In the genomic region with DNA sequence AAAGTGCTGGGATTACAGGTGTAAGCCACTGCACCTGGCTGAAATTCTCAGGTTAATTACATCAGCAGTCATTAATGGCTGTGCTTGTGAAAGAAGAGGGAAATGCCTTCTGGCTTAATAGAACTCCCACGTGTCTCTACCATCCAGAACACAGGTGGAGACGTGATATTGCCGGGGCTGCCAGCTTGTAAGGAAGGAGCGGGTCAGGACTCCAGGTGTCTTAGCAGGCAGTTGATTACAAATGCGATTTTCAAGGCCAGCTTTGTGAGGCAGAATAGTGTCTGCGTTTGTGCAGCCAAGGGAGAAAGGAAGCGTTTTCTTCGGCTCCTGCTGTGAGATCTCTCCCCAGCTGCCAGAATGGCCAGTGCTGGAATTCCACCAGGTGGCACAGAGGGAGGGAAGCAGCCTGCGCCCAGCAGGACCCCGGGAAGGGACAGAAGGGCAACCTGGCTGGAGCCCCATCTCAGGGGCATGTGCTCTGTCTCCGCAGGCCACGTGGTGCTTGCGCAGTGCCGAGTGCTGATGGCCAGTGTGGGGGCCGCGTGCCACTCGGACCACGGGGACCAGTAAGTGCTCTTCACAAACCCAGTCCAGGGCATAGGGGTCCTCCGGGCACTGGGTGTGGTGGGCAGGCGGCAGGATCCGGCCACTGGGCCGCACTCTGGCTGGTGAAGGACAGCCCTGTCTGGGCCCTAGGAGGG, we compare ENCODE assay signal across 1 cellular context.
TF ChIP-seq lines count a peak whose summit lies in the region.

No MANE protein-coding gene starts in this region.

TF ChIP-seq in H1, 55 proteins besides CTCF, POLR2A, EP300 and RAD21:
- TF ChIP-seq HDAC2 (IDR thresholded peaks at IDR 0.05; ENCODE audit: borderline replicate concordance in 1 of 2, low read depth in 2 of 2, low read length in 2 of 2) (peak; percentile 32 to 54; a peak in 1 of 4 replicates), RFX5 (IDR thresholded peaks at IDR 0.05; ENCODE audit: borderline replicate concordance, low read depth, low read length) (no peak), RNF2 (IDR thresholded peaks at IDR 0.05; ENCODE audit: borderline replicate concordance, low read depth, low read length, missing control alignments, poor library complexity, severe bottlenecking) (no peak), JUN (IDR thresholded peaks at IDR 0.05; ENCODE audit: low read depth, low read length) (no peak), BRCA1 (IDR thresholded peaks at IDR 0.05; ENCODE audit: low read depth, low read length) (no peak), E2F6 (IDR thresholded peaks at IDR 0.05) (peak; percentile 86; the same call in 1 of the 2 replicates), EZH2 (IDR thresholded peaks at IDR 0.05; ENCODE audit: low read depth, low read length, severe bottlenecking) (no peak), SP1 (IDR thresholded peaks at IDR 0.05; ENCODE audit: low read depth, low read length) (0 out of 2 replicates have a peak, but pooled peaks have one; percentile 47), SIX5 (IDR thresholded peaks at IDR 0.05; ENCODE audit: low read depth, low read length) (no peak), EGR1 (IDR thresholded peaks at IDR 0.05; ENCODE audit: borderline replicate concordance, low read depth, low read length) (no peak), POLR2AphosphoS5 (IDR thresholded peaks at IDR 0.05; ENCODE audit: low read depth, low read length) (peak; percentile 43; the same call in 1 of the 2 replicates), ATF3 (IDR thresholded peaks at IDR 0.05; ENCODE audit: insufficient read depth, low read depth, low read length) (no peak), TEAD4 (IDR thresholded peaks at IDR 0.05; ENCODE audit: low read depth, low read length) (peak; percentile 76), HDAC6 (IDR thresholded peaks at IDR 0.05; ENCODE audit: low read depth, low read length) (no peak), TAF7 (optimal IDR thresholded peaks at IDR 0.05; ENCODE audit: borderline replicate concordance, low read depth, low read length) (no peak), BCL11A (IDR thresholded peaks at IDR 0.05; ENCODE audit: low read depth in 2 of 2, low read length in 2 of 2) (no peak), USF2 (IDR thresholded peaks at IDR 0.05; ENCODE audit: low read length) (peak; percentile 30; the same call in 1 of the 2 replicates), TCF12 (IDR thresholded peaks at IDR 0.05; ENCODE audit: low read depth, low read length) (peak; percentile 75)
- TF ChIP-seq, protein P1, sequence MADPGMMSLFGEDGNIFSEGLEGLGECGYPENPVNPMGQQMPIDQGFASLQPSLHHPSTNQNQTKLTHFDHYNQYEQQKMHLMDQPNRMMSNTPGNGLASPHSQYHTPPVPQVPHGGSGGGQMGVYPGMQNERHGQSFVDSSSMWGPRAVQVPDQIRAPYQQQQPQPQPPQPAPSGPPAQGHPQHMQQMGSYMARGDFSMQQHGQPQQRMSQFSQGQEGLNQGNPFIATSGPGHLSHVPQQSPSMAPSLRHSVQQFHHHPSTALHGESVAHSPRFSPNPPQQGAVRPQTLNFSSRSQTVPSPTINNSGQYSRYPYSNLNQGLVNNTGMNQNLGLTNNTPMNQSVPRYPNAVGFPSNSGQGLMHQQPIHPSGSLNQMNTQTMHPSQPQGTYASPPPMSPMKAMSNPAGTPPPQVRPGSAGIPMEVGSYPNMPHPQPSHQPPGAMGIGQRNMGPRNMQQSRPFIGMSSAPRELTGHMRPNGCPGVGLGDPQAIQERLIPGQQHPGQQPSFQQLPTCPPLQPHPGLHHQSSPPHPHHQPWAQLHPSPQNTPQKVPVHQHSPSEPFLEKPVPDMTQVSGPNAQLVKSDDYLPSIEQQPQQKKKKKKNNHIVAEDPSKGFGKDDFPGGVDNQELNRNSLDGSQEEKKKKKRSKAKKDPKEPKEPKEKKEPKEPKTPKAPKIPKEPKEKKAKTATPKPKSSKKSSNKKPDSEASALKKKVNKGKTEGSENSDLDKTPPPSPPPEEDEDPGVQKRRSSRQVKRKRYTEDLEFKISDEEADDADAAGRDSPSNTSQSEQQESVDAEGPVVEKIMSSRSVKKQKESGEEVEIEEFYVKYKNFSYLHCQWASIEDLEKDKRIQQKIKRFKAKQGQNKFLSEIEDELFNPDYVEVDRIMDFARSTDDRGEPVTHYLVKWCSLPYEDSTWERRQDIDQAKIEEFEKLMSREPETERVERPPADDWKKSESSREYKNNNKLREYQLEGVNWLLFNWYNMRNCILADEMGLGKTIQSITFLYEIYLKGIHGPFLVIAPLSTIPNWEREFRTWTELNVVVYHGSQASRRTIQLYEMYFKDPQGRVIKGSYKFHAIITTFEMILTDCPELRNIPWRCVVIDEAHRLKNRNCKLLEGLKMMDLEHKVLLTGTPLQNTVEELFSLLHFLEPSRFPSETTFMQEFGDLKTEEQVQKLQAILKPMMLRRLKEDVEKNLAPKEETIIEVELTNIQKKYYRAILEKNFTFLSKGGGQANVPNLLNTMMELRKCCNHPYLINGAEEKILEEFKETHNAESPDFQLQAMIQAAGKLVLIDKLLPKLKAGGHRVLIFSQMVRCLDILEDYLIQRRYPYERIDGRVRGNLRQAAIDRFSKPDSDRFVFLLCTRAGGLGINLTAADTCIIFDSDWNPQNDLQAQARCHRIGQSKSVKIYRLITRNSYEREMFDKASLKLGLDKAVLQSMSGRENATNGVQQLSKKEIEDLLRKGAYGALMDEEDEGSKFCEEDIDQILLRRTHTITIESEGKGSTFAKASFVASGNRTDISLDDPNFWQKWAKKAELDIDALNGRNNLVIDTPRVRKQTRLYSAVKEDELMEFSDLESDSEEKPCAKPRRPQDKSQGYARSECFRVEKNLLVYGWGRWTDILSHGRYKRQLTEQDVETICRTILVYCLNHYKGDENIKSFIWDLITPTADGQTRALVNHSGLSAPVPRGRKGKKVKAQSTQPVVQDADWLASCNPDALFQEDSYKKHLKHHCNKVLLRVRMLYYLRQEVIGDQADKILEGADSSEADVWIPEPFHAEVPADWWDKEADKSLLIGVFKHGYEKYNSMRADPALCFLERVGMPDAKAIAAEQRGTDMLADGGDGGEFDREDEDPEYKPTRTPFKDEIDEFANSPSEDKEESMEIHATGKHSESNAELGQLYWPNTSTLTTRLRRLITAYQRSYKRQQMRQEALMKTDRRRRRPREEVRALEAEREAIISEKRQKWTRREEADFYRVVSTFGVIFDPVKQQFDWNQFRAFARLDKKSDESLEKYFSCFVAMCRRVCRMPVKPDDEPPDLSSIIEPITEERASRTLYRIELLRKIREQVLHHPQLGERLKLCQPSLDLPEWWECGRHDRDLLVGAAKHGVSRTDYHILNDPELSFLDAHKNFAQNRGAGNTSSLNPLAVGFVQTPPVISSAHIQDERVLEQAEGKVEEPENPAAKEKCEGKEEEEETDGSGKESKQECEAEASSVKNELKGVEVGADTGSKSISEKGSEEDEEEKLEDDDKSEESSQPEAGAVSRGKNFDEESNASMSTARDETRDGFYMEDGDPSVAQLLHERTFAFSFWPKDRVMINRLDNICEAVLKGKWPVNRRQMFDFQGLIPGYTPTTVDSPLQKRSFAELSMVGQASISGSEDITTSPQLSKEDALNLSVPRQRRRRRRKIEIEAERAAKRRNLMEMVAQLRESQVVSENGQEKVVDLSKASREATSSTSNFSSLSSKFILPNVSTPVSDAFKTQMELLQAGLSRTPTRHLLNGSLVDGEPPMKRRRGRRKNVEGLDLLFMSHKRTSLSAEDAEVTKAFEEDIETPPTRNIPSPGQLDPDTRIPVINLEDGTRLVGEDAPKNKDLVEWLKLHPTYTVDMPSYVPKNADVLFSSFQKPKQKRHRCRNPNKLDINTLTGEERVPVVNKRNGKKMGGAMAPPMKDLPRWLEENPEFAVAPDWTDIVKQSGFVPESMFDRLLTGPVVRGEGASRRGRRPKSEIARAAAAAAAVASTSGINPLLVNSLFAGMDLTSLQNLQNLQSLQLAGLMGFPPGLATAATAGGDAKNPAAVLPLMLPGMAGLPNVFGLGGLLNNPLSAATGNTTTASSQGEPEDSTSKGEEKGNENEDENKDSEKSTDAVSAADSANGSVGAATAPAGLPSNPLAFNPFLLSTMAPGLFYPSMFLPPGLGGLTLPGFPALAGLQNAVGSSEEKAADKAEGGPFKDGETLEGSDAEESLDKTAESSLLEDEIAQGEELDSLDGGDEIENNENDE (IDR thresholded peaks at IDR 0.05; ENCODE audit: insufficient replicate concordance, low read length): no peak
- TF ChIP-seq, protein P2, sequence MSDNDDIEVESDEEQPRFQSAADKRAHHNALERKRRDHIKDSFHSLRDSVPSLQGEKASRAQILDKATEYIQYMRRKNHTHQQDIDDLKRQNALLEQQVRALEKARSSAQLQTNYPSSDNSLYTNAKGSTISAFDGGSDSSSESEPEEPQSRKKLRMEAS (IDR thresholded peaks at IDR 0.05): peak; percentile 94
